Comparison of ENCODE assay signal across 18 cellular contexts in genomic region chr11:82305123-82305522, GRCh38.
DNase-seq lines count a peak whose midpoint lies in the region; ATAC-seq and TF ChIP-seq lines count a peak whose summit lies in the region.
"Had no signal": no experiment of that assay in that cellular context is flagged by ENCODE, and none has a peak within 500 bp of the region (broad histone marks: within the 10 kb centered on the region; RNA-seq: fewer than 3 reads in every experiment).

No MANE protein-coding gene starts in this region.

- H3K9me3 ChIP-seq in DND-41 (ENCODE audit: insufficient read depth, low read length, severe bottlenecking) (no peaks in the 10 kb centered on the region), OCI-LY3 (ENCODE audit: insufficient read depth, low read length) (no peaks in the 10 kb centered on the region), osteoblast (ENCODE audit: low read depth, low read length) (peaks cover 2% of the 10 kb centered on the region)
- H3K9me3 ChIP-seq: BE2C had no signal

- no peak overlapping the region for H3K4me3 ChIP-seq in DND-41 (ENCODE audit: low read depth in 1 of 2, low read length in 2 of 2)
- no peak overlapping the region for H3K4me3 ChIP-seq in OCI-LY3 (ENCODE audit: low read length)
- H3K4me3 ChIP-seq in osteoblast (ENCODE audit: insufficient read depth, low read length), result no peak overlapping the region
- H3K4me3 ChIP-seq in brain microvascular endothelial cell (ENCODE audit: low read depth, low read length), result no peak overlapping the region
- H3K4me3 ChIP-seq: GM23248 had no signal

- no peak for TF ChIP-seq CTCF in DND-41 (IDR thresholded peaks at IDR 0.05; ENCODE audit: borderline replicate concordance, extremely low read depth, low read length, poor library complexity, severe bottlenecking)
- TF ChIP-seq CTCF in OCI-LY3 (IDR thresholded peaks at IDR 0.05; ENCODE audit: low read depth, low read length), result no peak
- TF ChIP-seq CTCF in osteoblast (IDR thresholded peaks at IDR 0.05; ENCODE audit: extremely low read depth, low read depth, low read length), result no peak
- no peak for TF ChIP-seq CTCF in brain microvascular endothelial cell (IDR thresholded peaks at IDR 0.05; ENCODE audit: low read depth, low read length, missing control alignments)

- no peak overlapping the region for H3K9ac ChIP-seq in DND-41 (ENCODE audit: low read depth, low read length)
- H3K9ac ChIP-seq in OCI-LY3 (ENCODE audit: low read length), result no peak overlapping the region
- H3K9ac ChIP-seq: GM23248 had no signal

- no peaks in the 10 kb centered on the region for H3K79me2 ChIP-seq in DND-41 (ENCODE audit: insufficient read depth, low read length)
- no peaks in the 10 kb centered on the region for H3K79me2 ChIP-seq in OCI-LY3 (ENCODE audit: low read length)
- no peaks in the 10 kb centered on the region for H3K79me2 ChIP-seq in osteoblast (ENCODE audit: insufficient read depth, low read length)

- H3K4me2 ChIP-seq in DND-41 (ENCODE audit: insufficient read depth, low read length) (no peak overlapping the region), OCI-LY3 (ENCODE audit: low read length) (peak overlapping the region; percentile 45), osteoblast (ENCODE audit: insufficient read depth, low read length) (no peak overlapping the region)

- no peaks in the 10 kb centered on the region for H3K36me3 ChIP-seq in DND-41 (ENCODE audit: insufficient read depth, low read length)
- H3K36me3 ChIP-seq in OCI-LY3 (replicated peaks; ENCODE audit: low read depth, low read length), result no peaks in the 10 kb centered on the region
- no peaks in the 10 kb centered on the region for H3K36me3 ChIP-seq in osteoblast (ENCODE audit: insufficient read depth, low read length)
- H3K36me3 ChIP-seq in brain microvascular endothelial cell (replicated peaks), result no peaks in the 10 kb centered on the region
- H3K36me3 ChIP-seq: BE2C had no signal

- in situ Hi-C loops in brain microvascular endothelial cell (cut with HindIII; ENCODE audit: low pct_ligation_motif_present, low sequenced_read_pairs), result no loop called here

- ATAC-seq in DND-41 (ENCODE audit: insufficient read depth, low read depth) (peak; percentile 76), HG03565 (IDR thresholded peaks at IDR 0.05; ENCODE audit: unreplicated experiment) (no peak)

- H3K27ac ChIP-seq in DND-41 (ENCODE audit: low read length) (no peak overlapping the region), OCI-LY3 (ENCODE audit: low read length) (no peak overlapping the region), osteoblast (ENCODE audit: low read depth, low read length) (no peak overlapping the region), brain microvascular endothelial cell (no peak overlapping the region)
- H3K27ac ChIP-seq: GM23248 had no signal

- H4K20me1 ChIP-seq in DND-41 (ENCODE audit: insufficient read depth, low read length) (no peaks in the 10 kb centered on the region), OCI-LY3 (ENCODE audit: insufficient read depth, low read length) (no peaks in the 10 kb centered on the region), osteoblast (ENCODE audit: insufficient read depth, low read length) (no peaks in the 10 kb centered on the region)

- H3K27me3 ChIP-seq in DND-41 (ENCODE audit: insufficient read depth, low read length, poor library complexity), result no peaks in the 10 kb centered on the region
- H3K27me3 ChIP-seq in OCI-LY3 (ENCODE audit: low read depth, low read length), result no peaks in the 10 kb centered on the region
- no peaks in the 10 kb centered on the region for H3K27me3 ChIP-seq in osteoblast (ENCODE audit: insufficient read depth, low read length)
- no peaks in the 10 kb centered on the region for H3K27me3 ChIP-seq in brain microvascular endothelial cell (replicated peaks)
- H3K27me3 ChIP-seq: BE2C had no signal

- DNase-seq in DND-41, result no peak
- DNase-seq in NCI-H69 (lab: John Stamatoyannopoulos, UW), result peak; percentile 12
- peak; percentile 37 for DNase-seq in osteoblast (ENCODE audit: insufficient read length, low spot score, missing footprints)
- no peak for DNase-seq in NCI-H446 treated with DMSO at 0.1 percent for 48 hours (lab: John Stamatoyannopoulos, UW)
- no peak for DNase-seq in brain microvascular endothelial cell
- DNase-seq in glomerular visceral epithelial cell (ENCODE audit: extremely low spot score), result no peak
- DNase-seq: ACHN; BE2C; C1 segment of cervical spinal cord; CD4-positive, CD25-positive, alpha-beta regulatory T cell; CD8-positive, alpha-beta memory T cell; COR-L47; DMS 273 treated with DMSO at 0.1 percent for 48 hours; DMS53; GM23248; HCEC 1CT had no signal

- no peak overlapping the region for H2AFZ ChIP-seq in DND-41 (ENCODE audit: low read depth, low read length)
- 0 out of 2 replicates have a peak overlapping the region, but pooled peaks have one; percentile 3 for H2AFZ ChIP-seq in OCI-LY3 (ENCODE audit: low read depth, low read length)
- no peak overlapping the region for H2AFZ ChIP-seq in osteoblast (ENCODE audit: low read length)
- H2AFZ ChIP-seq: GM23248 had no signal

- H3K4me1 ChIP-seq in DND-41 (ENCODE audit: insufficient read depth, low read length) (no peaks in the 10 kb centered on the region), OCI-LY3 (ENCODE audit: low read length) (peaks cover 9% of the 10 kb centered on the region), osteoblast (ENCODE audit: insufficient read depth, low read length) (no peaks in the 10 kb centered on the region)
- H3K4me1 ChIP-seq: BE2C had no signal

Comparison
In these comparisons a context has a peak if more than half of its experiments do, and no peak if none do; other contexts are left out.
1. DNase-seq: peak in NCI-H69 (single experiment) and osteoblast (single experiment); none in DND-41 (single experiment), NCI-H446 treated with DMSO at 0.1 percent for 48 hours (single experiment), brain microvascular endothelial cell (single experiment) and glomerular visceral epithelial cell (single experiment).